8 cellular contexts compared by ENCODE assay signal in genomic region chr14:65287264-65288131, GRCh38.
DNase-seq lines count a peak whose midpoint lies in the region; ATAC-seq and TF ChIP-seq lines count a peak whose summit lies in the region.

No MANE protein-coding gene starts in this region.

- TF ChIP-seq CTCF in colonic mucosa (IDR thresholded peaks at IDR 0.05) (no peak), thyroid gland (IDR thresholded peaks at IDR 0.05) (no peak), hepatocyte (IDR thresholded peaks at IDR 0.05; ENCODE audit: poor library complexity) (no peak)

- H3K79me2 ChIP-seq in hepatocyte: no peaks in the 10 kb centered on the region

- no peaks in the 10 kb centered on the region for H3K9me2 ChIP-seq in hepatocyte (replicated peaks; ENCODE audit: insufficient read depth)

- no peaks in the 10 kb centered on the region for H3K36me3 ChIP-seq in colonic mucosa
- H3K36me3 ChIP-seq in thyroid gland: no peaks in the 10 kb centered on the region
- H3K36me3 ChIP-seq in hepatocyte (replicated peaks; ENCODE audit: insufficient read depth, low read depth): no peaks in the 10 kb centered on the region

- no peaks in the 10 kb centered on the region for H3K9me3 ChIP-seq in colonic mucosa
- no peaks in the 10 kb centered on the region for H3K9me3 ChIP-seq in thyroid gland
- no peaks in the 10 kb centered on the region for H3K9me3 ChIP-seq in hepatocyte (ENCODE audit: low read depth)

- H3K9ac ChIP-seq in colonic mucosa (ENCODE audit: low read depth in 2 of 2, low read length in 2 of 2): peak overlapping the region in 1 of 2 donors; percentile 43

- ATAC-seq in GM18870 (IDR thresholded peaks at IDR 0.05; ENCODE audit: unreplicated experiment) (peak; percentile 36), HG02943 (IDR thresholded peaks at IDR 0.05; ENCODE audit: low read depth, unreplicated experiment) (peak; percentile 52)

- H3K27ac ChIP-seq in colonic mucosa (peak overlapping the region; percentile 64), thyroid gland (no peak overlapping the region), hepatocyte (no peak overlapping the region)

- H3K27me3 ChIP-seq in colonic mucosa: no peaks in the 10 kb centered on the region
- no peaks in the 10 kb centered on the region for H3K27me3 ChIP-seq in thyroid gland
- no peaks in the 10 kb centered on the region for H3K27me3 ChIP-seq in hepatocyte

- no peak overlapping the region for H2AFZ ChIP-seq in hepatocyte

- intact Hi-C loops in colonic mucosa (cut with DNase I): no loop called here
- intact Hi-C loops in thyroid gland (cut with DNase I): no loop called here

- H3K4me3 ChIP-seq in colonic mucosa (no peak overlapping the region), thyroid gland (replicated peaks in 1 of 3) (no peak overlapping the region), hepatocyte (no peak overlapping the region)

- H4K20me1 ChIP-seq in hepatocyte (ENCODE audit: insufficient read depth, poor library complexity, severe bottlenecking): no peaks in the 10 kb centered on the region

- peak; percentile 74 for DNase-seq in UCSD-AML1 (lab: John Stamatoyannopoulos, UW; ENCODE audit: unreplicated experiment)
- DNase-seq in colonic mucosa: no peak
- DNase-seq in stimulated activated CD8-positive, alpha-beta memory T cell treated with anti-CD3 and anti-CD28 coated beads, Interleukin-7, amount 100 ng/mL, for 48 hours (ENCODE audit: extremely low read depth in 1 of 2, low read depth in 1 of 2): peak; percentile 60 to 65
- DNase-seq in NOMO-1 treated with DMSO at 0.1 percent for 48 hours (lab: John Stamatoyannopoulos, UW; ENCODE audit: unreplicated experiment): no peak
- DNase-seq in thyroid gland: no peak
- DNase-seq in hepatocyte (ENCODE audit: low spot score): no peak

- 73 to 81% methylated on average over 22 to 24 of the region's 29 CpGs for WGBS in thyroid gland, 2 donors
- WGBS in hepatocyte (ENCODE audit: low lambda C conversion rate, missing lambda C conversion rate): 90% methylated on average over 28 of the region's 29 CpGs

- no peak for TF ChIP-seq POLR2A in thyroid gland (IDR thresholded peaks at IDR 0.05)

- H3K4me1 ChIP-seq in colonic mucosa (no peaks in the 10 kb centered on the region), thyroid gland (no peaks in the 10 kb centered on the region), hepatocyte (ENCODE audit: insufficient read depth) (peaks cover 5% of the 10 kb centered on the region)

- H3K4me2 ChIP-seq in hepatocyte: no peak overlapping the region

Comparison
In these comparisons a context has a peak if more than half of its experiments do, and no peak if none do; other contexts are left out.
1. DNase-seq: peak in UCSD-AML1 (single experiment) and stimulated activated CD8-positive, alpha-beta memory T cell treated with anti-CD3 and anti-CD28 coated beads, Interleukin-7, amount 100 ng/mL, for 48 hours (2 of 2); none in colonic mucosa (single experiment), NOMO-1 treated with DMSO at 0.1 percent for 48 hours (single experiment), thyroid gland (0 of 2) and hepatocyte (single experiment).